Comparison of ENCODE assay signal across 8 cellular contexts in the genomic region with DNA sequence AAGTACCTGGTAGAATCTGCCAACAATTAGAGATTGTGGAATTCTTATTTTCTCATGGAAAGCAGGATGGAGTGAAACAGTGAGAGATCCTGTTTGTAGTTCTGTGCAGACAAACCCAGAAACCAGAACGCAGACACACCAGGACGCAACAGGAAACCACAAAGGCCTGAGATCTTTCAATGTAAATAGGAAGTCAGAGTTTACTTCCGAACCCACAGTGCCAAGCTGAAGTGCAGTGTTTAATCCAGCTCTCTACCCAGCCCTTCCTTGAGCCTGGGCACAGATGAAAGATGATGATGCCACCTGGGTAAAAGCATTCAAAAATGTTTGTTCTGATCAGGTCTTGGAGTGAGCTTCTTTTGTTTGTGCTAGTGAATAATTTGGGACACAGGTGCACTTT.
DNase-seq lines count a peak whose midpoint lies in the region; ATAC-seq and TF ChIP-seq lines count a peak whose summit lies in the region.

No MANE protein-coding gene starts in this region.

- H3K9me3 Mint-ChIP-seq in activated naive CD8-positive, alpha-beta T cell treated with anti-CD3 and anti-CD28 coated beads for 36 hours = peaks cover 6% of the 10 kb centered on the region
- H3K9me3 Mint-ChIP-seq in stimulated activated naive B cell treated with anti-CD40 and anti-IgM and Interleukin-4, amounts not matched to agents 10 μg/mL and 1 μg/mL and 100 μg/mL, for 72 hours = peaks cover 5 to 6% of the 10 kb centered on the region in 2 donors

- no peak overlapping the region for H3K27ac Mint-ChIP-seq in activated naive CD8-positive, alpha-beta T cell treated with anti-CD3 and anti-CD28 coated beads for 36 hours
- no peak overlapping the region for H3K27ac Mint-ChIP-seq in stimulated activated naive B cell treated with anti-CD40 and anti-IgM and Interleukin-4, amounts not matched to agents 10 μg/mL and 1 μg/mL and 100 μg/mL, for 72 hours

- TF ChIP-seq POLR2A in GM18505 (IDR thresholded peaks at IDR 0.05; ENCODE audit: borderline replicate concordance, extremely low read depth, insufficient read depth, insufficient read length) = no peak

- peaks cover 21% of the 10 kb centered on the region for H3K4me1 Mint-ChIP-seq in activated naive CD8-positive, alpha-beta T cell treated with anti-CD3 and anti-CD28 coated beads for 36 hours
- H3K4me1 Mint-ChIP-seq in stimulated activated naive B cell treated with anti-CD40 and anti-IgM and Interleukin-4, amounts not matched to agents 10 μg/mL and 1 μg/mL and 100 μg/mL, for 72 hours = peaks cover 12 to 27% of the 10 kb centered on the region in 2 donors

- H3K4me3 Mint-ChIP-seq in activated naive CD8-positive, alpha-beta T cell treated with anti-CD3 and anti-CD28 coated beads for 36 hours = no peak overlapping the region
- no peak overlapping the region for H3K4me3 Mint-ChIP-seq in stimulated activated naive B cell treated with anti-CD40 and anti-IgM and Interleukin-4, amounts not matched to agents 10 μg/mL and 1 μg/mL and 100 μg/mL, for 72 hours

- peaks cover 10% of the 10 kb centered on the region for H3K36me3 Mint-ChIP-seq in activated naive CD8-positive, alpha-beta T cell treated with anti-CD3 and anti-CD28 coated beads for 36 hours
- peaks cover 7 to 10% of the 10 kb centered on the region in 2 donors for H3K36me3 Mint-ChIP-seq in stimulated activated naive B cell treated with anti-CD40 and anti-IgM and Interleukin-4, amounts not matched to agents 10 μg/mL and 1 μg/mL and 100 μg/mL, for 72 hours

- H3K27me3 Mint-ChIP-seq in activated naive CD8-positive, alpha-beta T cell treated with anti-CD3 and anti-CD28 coated beads for 36 hours = peaks cover 5% of the 10 kb centered on the region
- H3K27me3 Mint-ChIP-seq in stimulated activated naive B cell treated with anti-CD40 and anti-IgM and Interleukin-4, amounts not matched to agents 10 μg/mL and 1 μg/mL and 100 μg/mL, for 72 hours = no peaks in the 10 kb centered on the region

- ATAC-seq in GM18505 (IDR thresholded peaks at IDR 0.05; ENCODE audit: unreplicated experiment) = peak; percentile 76
- ATAC-seq in HG02571 (IDR thresholded peaks at IDR 0.05; ENCODE audit: unreplicated experiment) = peak; percentile 54
- peak; percentile 82 to 91 for ATAC-seq in stimulated activated naive B cell treated with anti-CD40 and anti-IgM and Interleukin-4, amounts not matched to agents 10 μg/mL and 1 μg/mL and 100 μg/mL, for 72 hours (replicated peaks)

- peak; percentile 47 for DNase-seq in NCI-H345 (lab: John Stamatoyannopoulos, UW)
- DNase-seq in activated naive CD8-positive, alpha-beta T cell treated with anti-CD3 and anti-CD28 coated beads for 36 hours = peak; percentile 12
- no peak for DNase-seq in stimulated activated naive B cell treated with anti-CD40 and anti-IgM and Interleukin-4, amounts not matched to agents 10 μg/mL and 1 μg/mL and 100 μg/mL, for 72 hours
- DNase-seq in inferior parietal cortex (ENCODE audit: extremely low spot score) = no peak
- no peak for DNase-seq in NCI-H446 (lab: John Stamatoyannopoulos, UW)
- no peak for DNase-seq in NCI-H446 treated with DMSO at 0.1 percent for 48 hours (lab: John Stamatoyannopoulos, UW)

Comparison
In these comparisons a context has a peak if more than half of its experiments do, and no peak if none do; other contexts are left out.
1. DNase-seq: peak in NCI-H345 (single experiment) and activated naive CD8-positive, alpha-beta T cell treated with anti-CD3 and anti-CD28 coated beads for 36 hours (single experiment); none in stimulated activated naive B cell treated with anti-CD40 and anti-IgM and Interleukin-4, amounts not matched to agents 10 μg/mL and 1 μg/mL and 100 μg/mL, for 72 hours (single experiment), inferior parietal cortex (single experiment), NCI-H446 (0 of 2) and NCI-H446 treated with DMSO at 0.1 percent for 48 hours (single experiment).
2. Peak in every context shown above with its lines, with median percentiles within 50 percentile points of each other: ATAC-seq.